Comparison of ENCODE assay signal across 8 cellular contexts in the genomic region with DNA sequence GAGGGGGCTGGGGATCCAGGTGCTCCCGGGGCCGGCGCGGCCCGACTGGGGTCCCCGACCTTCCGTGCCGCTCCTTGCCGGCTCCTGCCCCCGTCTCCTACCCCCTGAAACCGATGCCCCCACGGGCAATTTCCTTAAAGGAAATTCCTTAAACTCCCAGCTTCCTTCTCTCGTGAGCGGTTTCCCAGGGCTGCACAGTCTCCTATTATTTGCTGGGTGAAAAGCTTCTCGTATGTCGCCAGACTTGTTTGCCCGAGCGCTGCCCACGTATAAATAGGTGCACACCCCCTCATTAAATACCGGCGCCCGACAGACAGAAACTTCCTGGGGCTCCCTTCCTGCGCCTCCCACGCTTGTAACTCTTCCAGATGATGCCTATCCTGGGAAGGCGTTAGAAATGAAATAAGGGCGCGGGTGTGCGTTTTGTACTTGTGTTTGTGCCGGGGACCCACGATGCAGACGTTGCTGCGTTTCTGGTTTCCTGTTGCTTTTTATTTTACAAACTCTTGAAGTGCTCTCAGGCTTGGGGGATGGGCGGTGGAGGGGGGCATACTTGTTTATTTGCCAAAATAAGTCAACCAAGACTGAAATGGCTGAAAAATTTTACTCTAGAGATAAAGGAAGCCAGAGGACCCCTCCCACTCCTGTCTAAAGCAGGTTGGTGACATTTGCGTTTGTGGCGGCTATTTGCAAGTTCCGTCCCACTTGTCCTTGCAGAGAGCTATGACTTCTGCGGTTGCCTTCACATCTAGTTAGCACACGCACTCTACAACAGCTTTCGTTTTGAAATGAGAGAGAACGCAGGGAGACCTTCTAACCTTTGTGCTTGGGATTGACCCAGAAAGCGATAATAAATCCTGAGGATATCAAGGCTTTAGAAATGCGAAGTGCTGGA.
A peak's percentile ranks its signal among the peaks of the same experiment; 100 is the strongest.
DNase-seq lines count a peak whose midpoint lies in the region; ATAC-seq and TF ChIP-seq lines count a peak whose summit lies in the region.

No MANE protein-coding gene starts in this region.

- TF ChIP-seq CTCF in HL-60 (IDR thresholded peaks at IDR 0.05; ENCODE audit: insufficient read depth, low read length) (no peak), cardiac fibroblast (IDR thresholded peaks at IDR 0.05; ENCODE audit: low read depth, low read length) (no peak)

- no peaks in the 10 kb centered on the region for H3K27me3 ChIP-seq in HL-60 (ENCODE audit: insufficient read depth, poor library complexity, severe bottlenecking)

- H3K4me3 ChIP-seq in HL-60 (replicated peaks; ENCODE audit: insufficient read depth, low read length) (peak overlapping the region; percentile 69), cardiac fibroblast (replicated peaks in 1 of 2; ENCODE audit: low read depth in 2 of 2, low read length in 2 of 2) (peak overlapping the region; percentile 65 to 68)

- peak overlapping the region; percentile 67 for H3K27ac ChIP-seq in HL-60 (replicated peaks)

- ATAC-seq in HG03520 (IDR thresholded peaks at IDR 0.05; ENCODE audit: unreplicated experiment) = no peak

- DNase-seq in NCI-H2171 treated with DMSO at 0.1 percent for 48 hours (lab: John Stamatoyannopoulos, UW) = peak; percentile 30
- DNase-seq in NCI-H2171 (lab: John Stamatoyannopoulos, UW) = no peak
- DNase-seq in HL-60 (ENCODE audit: low read depth in 1 of 2, low spot score in 1 of 2) = peak; percentile 23 to 79
- DNase-seq in T follicular helper cell (ENCODE audit: low read depth) = peak; percentile 36
- DNase-seq in cardiac fibroblast (ENCODE audit: low read depth in 2 of 2) = peak; percentile 31 to 46
- DNase-seq in kidney glomerular epithelial cell (lab: John Stamatoyannopoulos, UW) = peak; percentile 25
- DNase-seq in stimulated activated CD4-positive, alpha-beta T cell treated with anti-CD3 and anti-CD28 coated beads, Interleukin-4, amount 100 ng/mL, for 1 hour = peak; percentile 41
